21 cellular contexts compared by ENCODE assay signal in the genomic region with DNA sequence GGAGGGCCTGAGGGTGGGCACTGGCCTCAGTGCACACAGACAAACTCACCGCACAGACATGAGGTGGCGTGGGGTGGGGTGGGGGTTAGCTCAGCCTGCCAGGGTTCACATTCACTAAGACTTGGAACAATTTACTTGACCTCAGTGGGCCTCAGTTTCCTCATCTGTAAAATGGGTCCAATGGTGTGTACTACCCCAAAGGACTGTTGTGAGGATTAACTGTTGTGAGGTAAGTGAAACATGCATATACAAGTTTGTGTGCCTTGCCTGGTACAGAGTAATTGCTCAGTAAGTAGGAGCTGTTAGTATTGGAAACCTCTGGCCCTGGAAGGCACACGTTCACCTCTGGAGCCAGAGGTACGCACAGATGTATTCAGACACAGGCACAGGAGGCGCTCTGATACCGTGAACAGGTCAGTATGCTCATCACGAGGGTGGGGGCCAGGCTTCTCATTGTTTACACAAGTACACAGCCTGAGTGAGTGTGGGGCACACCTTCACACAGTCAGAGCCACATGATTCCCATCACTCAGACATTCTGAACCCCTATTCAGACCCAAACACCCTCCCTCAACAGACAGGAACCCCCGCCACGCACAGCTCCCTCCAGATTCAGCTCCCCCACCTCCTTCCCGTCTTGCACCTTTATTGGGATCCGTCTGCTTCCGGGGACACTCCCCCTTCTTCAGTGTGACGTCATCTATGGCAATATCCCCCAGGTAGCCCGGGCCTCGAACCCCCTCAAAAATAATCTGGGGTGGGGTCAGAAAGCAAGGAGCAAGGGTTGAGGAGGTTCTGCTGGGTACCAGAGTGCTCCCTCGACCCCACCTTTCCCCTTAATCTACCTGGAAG.
"Had no signal": no experiment of that assay in that cellular context is flagged by ENCODE, and none has a peak within 500 bp of the region (broad histone marks: within the 10 kb centered on the region; RNA-seq: fewer than 3 reads in every experiment).

No MANE protein-coding gene starts in this region.

- H3K4me1 ChIP-seq: ascending aorta, psoas muscle, tibial nerve had no signal

- H3K4me3 Mint-ChIP-seq: activated naive CD4-positive, alpha-beta T cell treated with anti-CD3 and anti-CD28 coated beads, Interleukin-2, amount 50 U/mL, for 24 hours; mesothelial cell of epicardium; neural crest cell; stimulated activated naive CD8-positive, alpha-beta T cell treated with anti-CD3 and anti-CD28 coated beads, Interleukin-15, Interleukin-2, amounts not matched to agents 100 ng/mL and 50 ng/mL, for 24 hours had no signal

- H3K36me3 Mint-ChIP-seq: activated naive CD4-positive, alpha-beta T cell treated with anti-CD3 and anti-CD28 coated beads, Interleukin-2, amount 50 U/mL, for 24 hours; mesothelial cell of epicardium had no signal

- H3K9me3 ChIP-seq: ascending aorta, psoas muscle, tibial nerve had no signal

- FAIRE-seq: islet of Langerhans had no signal

- DNase-seq: activated CD4-positive, alpha-beta T cell treated with anti-CD3 and anti-CD28 coated beads for 1 hour; activated CD8-positive, alpha-beta memory T cell treated with anti-CD3 and anti-CD28 coated beads for 24 hours; activated CD8-positive, alpha-beta memory T cell treated with anti-CD3 and anti-CD28 coated beads, Interleukin-2, amount 50 U/mL, for 48 hours; activated effector memory CD4-positive, alpha-beta T cell treated with anti-CD3 and anti-CD28 coated beads, Interleukin-2, amount 50 U/mL, for 16 hours; activated T-cell treated with anti-CD3 and anti-CD28 coated beads, Interleukin-2, amount 50 U/mL, for 48 hours; effector CD4-positive, alpha-beta T cell; foreskin fibroblast; hippocampal formation; left colon; right cardiac atrium; T-helper 2 cell had no signal

- H3K4me3 ChIP-seq: ascending aorta, psoas muscle, skin epidermis, tibial nerve had no signal

- H3K4me1 Mint-ChIP-seq: activated naive CD4-positive, alpha-beta T cell treated with anti-CD3 and anti-CD28 coated beads, Interleukin-2, amount 50 U/mL, for 24 hours; mesothelial cell of epicardium; neural crest cell had no signal

- H3K27me3 ChIP-seq: ascending aorta, tibial nerve had no signal

- H3K36me3 ChIP-seq: ascending aorta had no signal

- H3K9me3 Mint-ChIP-seq: activated naive CD4-positive, alpha-beta T cell treated with anti-CD3 and anti-CD28 coated beads, Interleukin-2, amount 50 U/mL, for 24 hours; mesothelial cell of epicardium; neural crest cell; stimulated activated naive CD8-positive, alpha-beta T cell treated with anti-CD3 and anti-CD28 coated beads, Interleukin-15, Interleukin-2, amounts not matched to agents 100 ng/mL and 50 ng/mL, for 24 hours had no signal

- H3K27me3 Mint-ChIP-seq: activated naive CD4-positive, alpha-beta T cell treated with anti-CD3 and anti-CD28 coated beads, Interleukin-2, amount 50 U/mL, for 24 hours; stimulated activated naive CD8-positive, alpha-beta T cell treated with anti-CD3 and anti-CD28 coated beads, Interleukin-15, Interleukin-2, amounts not matched to agents 100 ng/mL and 50 ng/mL, for 24 hours had no signal

- H3K27ac Mint-ChIP-seq: activated naive CD4-positive, alpha-beta T cell treated with anti-CD3 and anti-CD28 coated beads, Interleukin-2, amount 50 U/mL, for 24 hours; mesothelial cell of epicardium; stimulated activated naive CD8-positive, alpha-beta T cell treated with anti-CD3 and anti-CD28 coated beads, Interleukin-15, Interleukin-2, amounts not matched to agents 100 ng/mL and 50 ng/mL, for 24 hours had no signal

- ATAC-seq: left colon, psoas muscle, right cardiac atrium had no signal

- H3K27ac ChIP-seq: ascending aorta, psoas muscle, tibial nerve, VCaP had no signal
